Comparison of ENCODE assay signal across 1 cellular context in the genomic region with DNA sequence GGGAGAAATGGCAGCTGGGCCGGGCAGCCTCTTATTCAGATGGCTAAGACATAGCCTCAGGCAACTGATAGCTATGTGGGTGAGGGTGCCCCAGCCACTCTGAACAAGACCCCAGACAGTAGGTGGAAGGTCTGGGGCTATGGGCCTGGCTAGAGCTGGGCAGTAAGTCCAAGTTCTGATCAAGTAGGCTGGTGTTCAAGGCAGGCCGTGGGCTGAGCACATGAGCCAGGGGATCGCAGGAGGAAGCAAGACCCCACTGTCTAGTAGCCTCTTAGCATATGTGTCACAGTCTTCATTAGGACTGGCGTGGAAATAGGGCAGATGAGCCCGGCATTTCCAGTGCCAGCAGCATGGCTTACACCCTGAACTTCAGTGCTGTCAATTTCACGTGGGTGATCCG.
TF ChIP-seq lines count a peak whose summit lies in the region.

No MANE protein-coding gene starts in this region.

TF ChIP-seq in A549, 52 proteins besides CTCF, POLR2A, EP300 and RAD21 (continued from another document):
- TF ChIP-seq HOXB13 (CRISPR knock-in tag; IDR thresholded peaks at IDR 0.05; ENCODE audit: low read depth): no peak
- TF ChIP-seq RNF2 (IDR thresholded peaks at IDR 0.05; ENCODE audit: borderline replicate concordance, low read depth): no peak
- no peak for TF ChIP-seq SMC3 (IDR thresholded peaks at IDR 0.05)
- no peak for TF ChIP-seq CBX8 (IDR thresholded peaks at IDR 0.05)
- no peak for TF ChIP-seq HDAC2 (IDR thresholded peaks at IDR 0.05)
- no peak for TF ChIP-seq ZNF302 (CRISPR knock-in tag; IDR thresholded peaks at IDR 0.05)
- TF ChIP-seq POLR2AphosphoS2 (conservative IDR thresholded peaks at IDR 0.05; ENCODE audit: low read length): no peak
- no peak for TF ChIP-seq ESRRA (IDR thresholded peaks at IDR 0.05; ENCODE audit: borderline replicate concordance, low read length)
